8 cellular contexts compared by ENCODE assay signal in genomic region chr11:65625628-65626342, GRCh38. TPM values are rescaled to one million over a fixed set of nuclear protein-coding genes. Genes with fewer than 3 reads are reported as not detected.
DNase-seq lines count a peak whose midpoint lies in the region; ATAC-seq and TF ChIP-seq lines count a peak whose summit lies in the region.

No MANE protein-coding gene starts in this region.

- no peak overlapping the region for H3K4me3 Mint-ChIP-seq in activated T-cell treated with anti-CD3 and anti-CD28 coated beads, Interleukin-2, amount 50 U/mL, for 24 hours
- no peak overlapping the region for H3K4me3 Mint-ChIP-seq in neural progenitor cell

- no peak for TF ChIP-seq EP300 in esophagus muscularis mucosa (IDR thresholded peaks at IDR 0.05)

- H3K9ac ChIP-seq in neural progenitor cell, result no peak overlapping the region

- DNase-seq in GM06990 (ENCODE audit: extremely low read depth, insufficient read length), result no peak
- peak; percentile 47 for DNase-seq in NCI-H2107 (lab: John Stamatoyannopoulos, UW)
- DNase-seq in activated T-cell treated with anti-CD3 and anti-CD28 coated beads, Interleukin-2, amount 50 U/mL, for 24 hours, result peak; percentile 67
- no peak for DNase-seq in esophagus muscularis mucosa (ENCODE audit: extremely low spot score)
- DNase-seq in neural progenitor cell (ENCODE audit: low spot score), result peak; percentile 72
- no peak for DNase-seq in putamen (ENCODE audit: low spot score)
- no peak for DNase-seq in SJCRH30

- H3K27me3 ChIP-seq in GM06990 (replicated peaks; ENCODE audit: control insufficient read depth, insufficient read depth, low read length), result no peaks in the 10 kb centered on the region
- no peaks in the 10 kb centered on the region for H3K27me3 ChIP-seq in esophagus muscularis mucosa
- no peaks in the 10 kb centered on the region for H3K27me3 ChIP-seq in neural progenitor cell
- no peaks in the 10 kb centered on the region for H3K27me3 ChIP-seq in SJCRH30

- H3K4me2 ChIP-seq in neural progenitor cell, result no peak overlapping the region

- no peaks in the 10 kb centered on the region for H3K27me3 Mint-ChIP-seq in activated T-cell treated with anti-CD3 and anti-CD28 coated beads, Interleukin-2, amount 50 U/mL, for 24 hours
- H3K27me3 Mint-ChIP-seq in neural progenitor cell (ENCODE audit: insufficient read depth, low read depth), result peaks cover 5% of the 10 kb centered on the region

- no peaks in the 10 kb centered on the region for H4K20me1 ChIP-seq in neural progenitor cell (ENCODE audit: low read depth)

- no peaks in the 10 kb centered on the region for H3K9me3 Mint-ChIP-seq in activated T-cell treated with anti-CD3 and anti-CD28 coated beads, Interleukin-2, amount 50 U/mL, for 24 hours
- H3K9me3 Mint-ChIP-seq in neural progenitor cell, result no peaks in the 10 kb centered on the region

- no peak overlapping the region for H3K4me3 ChIP-seq in GM06990 (replicated peaks; ENCODE audit: low read depth, low read length)
- no peak overlapping the region for H3K4me3 ChIP-seq in esophagus muscularis mucosa
- no peak overlapping the region for H3K4me3 ChIP-seq in neural progenitor cell
- H3K4me3 ChIP-seq in SJCRH30, result no peak overlapping the region

- H3F3A ChIP-seq in neural progenitor cell (ENCODE audit: low read depth), result peaks cover 4% of the 10 kb centered on the region

- H3K4me1 ChIP-seq in esophagus muscularis mucosa (peaks cover 0 to 8% (median 4%) of the 10 kb centered on the region in 4 donors), neural progenitor cell (no peaks in the 10 kb centered on the region), SJCRH30 (no peaks in the 10 kb centered on the region)

- peaks cover 11% of the 10 kb centered on the region for H3K4me1 Mint-ChIP-seq in activated T-cell treated with anti-CD3 and anti-CD28 coated beads, Interleukin-2, amount 50 U/mL, for 24 hours (ENCODE audit: low read depth)
- H3K4me1 Mint-ChIP-seq in neural progenitor cell, result peaks cover 5% of the 10 kb centered on the region

- no peaks in the 10 kb centered on the region for H3K79me2 ChIP-seq in neural progenitor cell (ENCODE audit: low read depth)

- TF ChIP-seq POLR2A in esophagus muscularis mucosa (IDR thresholded peaks at IDR 0.05; ENCODE audit: low read depth), result no peak

- H3K27ac ChIP-seq in esophagus muscularis mucosa (replicated peaks in 1 of 4), result no peak overlapping the region
- no peak overlapping the region for H3K27ac ChIP-seq in neural progenitor cell
- no peak overlapping the region for H3K27ac ChIP-seq in SJCRH30

- peaks cover 96% of the 10 kb centered on the region for H3K36me3 Mint-ChIP-seq in activated T-cell treated with anti-CD3 and anti-CD28 coated beads, Interleukin-2, amount 50 U/mL, for 24 hours (ENCODE audit: low read depth)
- H3K36me3 Mint-ChIP-seq in neural progenitor cell, result peaks cover 11% of the 10 kb centered on the region

- 71% methylated on average over 23 of the region's 30 CpGs for WGBS in esophagus muscularis mucosa

- TF ChIP-seq CTCF in GM06990 (IDR thresholded peaks at IDR 0.05; ENCODE audit: insufficient read depth, low read length, poor library complexity, severe bottlenecking), result peak; percentile 59
- peak; percentile 51 to 70 (median 62) for TF ChIP-seq CTCF in esophagus muscularis mucosa (IDR thresholded peaks at IDR 0.05)
- peak; percentile 55 for TF ChIP-seq CTCF in neural progenitor cell (IDR thresholded peaks at IDR 0.05)

- intact Hi-C loops in esophagus muscularis mucosa (cut with DNase I), result loop anchor here (10.0 kb wide), 1 partner anchor 189 kb away; no protein-coding TSS in a partner anchor

- peaks cover 69% of the 10 kb centered on the region for H3K36me3 ChIP-seq in GM06990 (ENCODE audit: control insufficient read depth, insufficient read depth, low read length)
- peaks cover 64 to 100% (median 98%) of the 10 kb centered on the region in 4 donors for H3K36me3 ChIP-seq in esophagus muscularis mucosa
- no peaks in the 10 kb centered on the region for H3K36me3 ChIP-seq in neural progenitor cell
- peaks cover 45% of the 10 kb centered on the region for H3K36me3 ChIP-seq in SJCRH30

- H2AFZ ChIP-seq in neural progenitor cell (replicated peaks), result no peak overlapping the region

- H3K27ac Mint-ChIP-seq in activated T-cell treated with anti-CD3 and anti-CD28 coated beads, Interleukin-2, amount 50 U/mL, for 24 hours, result peak overlapping the region; percentile 84
- no peak overlapping the region for H3K27ac Mint-ChIP-seq in neural progenitor cell

- H3K9me3 ChIP-seq in esophagus muscularis mucosa (no peaks in the 10 kb centered on the region), neural progenitor cell (ENCODE audit: low read depth) (no peaks in the 10 kb centered on the region), SJCRH30 (replicated peaks) (no peaks in the 10 kb centered on the region)

- ATAC-seq in HG02571 (IDR thresholded peaks at IDR 0.05; ENCODE audit: unreplicated experiment), result no peak

RNA-seq across cellular contexts. Expression of gene PCNX3, which starts 10.2 kb away (rescaled TPM):
- total RNA-seq in esophagus muscularis mucosa, result 10 to 100 TPM; 21.4 to 43.1 (median 27.1) TPM
- total RNA-seq in neural progenitor cell (ENCODE audit: low replicate concordance), result 6.6 and 19.3 TPM in 2 replicates
- total RNA-seq in SJCRH30 (2014; rRNA removed; shearing (Covaris generic)), result 24.3 and 27.1 TPM in 2 replicates

RNA-seq across cellular contexts. Expression of gene MAP3K11, which starts 11.8 kb away (rescaled TPM):
- total RNA-seq in esophagus muscularis mucosa (10 to 100 TPM; 29.9 to 41.7 (median 37.6) TPM), neural progenitor cell (ENCODE audit: low replicate concordance) (9.9 and 42.0 TPM in 2 replicates)
- total RNA-seq in SJCRH30 (2014; rRNA removed; shearing (Covaris generic)), result 20.5 and 24.3 TPM in 2 replicates

RNA-seq across cellular contexts. Expression of gene SIPA1, which starts 12.1 kb away (rescaled TPM):
- total RNA-seq in esophagus muscularis mucosa, result 10 to 100 TPM; 40.7 to 56.3 (median 45.8) TPM
- 4.7 and 16.4 TPM in 2 replicates for total RNA-seq in neural progenitor cell (ENCODE audit: low replicate concordance)
- 2.8 and 2.9 TPM in 2 replicates for total RNA-seq in SJCRH30 (2014; rRNA removed; shearing (Covaris generic))

RNA-seq across cellular contexts. Expression of gene KCNK7, which starts 30.2 kb away (rescaled TPM):
- total RNA-seq in esophagus muscularis mucosa, result 1 to 10 TPM in 3 of 4 donors, under 1 TPM in 1; 0.99 to 1.2 (median 1.2) TPM
- total RNA-seq in neural progenitor cell (ENCODE audit: low replicate concordance), result 0.34 TPM in 1 of 2 replicates, not detected in the other
- 0.28 TPM in 1 of 2 replicates, not detected in the other for total RNA-seq in SJCRH30 (2014; rRNA removed; shearing (Covaris generic))

RNA-seq across cellular contexts. Expression of gene RELA, which starts 36.9 kb away (rescaled TPM):
- 10 to 100 TPM; 51.5 to 84.6 (median 82.1) TPM for total RNA-seq in esophagus muscularis mucosa
- total RNA-seq in neural progenitor cell (ENCODE audit: low replicate concordance), result 11.0 and 14.7 TPM in 2 replicates
- total RNA-seq in SJCRH30 (2014; rRNA removed; shearing (Covaris generic)), result 37.3 and 38.3 TPM in 2 replicates

Comparison
In these comparisons a context has a peak if more than half of its experiments do, and no peak if none do; other contexts are left out.
1. DNase-seq: peak in NCI-H2107 (single experiment), activated T-cell treated with anti-CD3 and anti-CD28 coated beads, Interleukin-2, amount 50 U/mL, for 24 hours (single experiment) and neural progenitor cell (single experiment); none in GM06990 (single experiment), esophagus muscularis mucosa (single experiment), putamen (single experiment) and SJCRH30 (0 of 2).
2. Peak in every context shown above with its lines, with median percentiles within 50 percentile points of each other: CTCF ChIP-seq.